ENCODE assay signal across 7 cellular contexts in genomic region chr13:45393941-45394570, GRCh38. TPM values are rescaled to one million over a fixed set of nuclear protein-coding genes. Genes with fewer than 3 reads are reported as not detected.
DNase-seq lines count a peak whose midpoint lies in the region; ATAC-seq and TF ChIP-seq lines count a peak whose summit lies in the region.

No MANE protein-coding gene starts in this region.

- no peak overlapping the region for H3K4me2 ChIP-seq in DND-41 (ENCODE audit: insufficient read depth, low read length)

- TF ChIP-seq CTCF in DND-41 (IDR thresholded peaks at IDR 0.05; ENCODE audit: borderline replicate concordance, extremely low read depth, low read length, poor library complexity, severe bottlenecking): peak; percentile 64
- peak; percentile 76 for TF ChIP-seq CTCF in HFFc6 (IDR thresholded peaks at IDR 0.05)
- peak; percentile 79 for TF ChIP-seq CTCF in cardiac fibroblast (IDR thresholded peaks at IDR 0.05; ENCODE audit: low read depth, low read length)
- peak; percentile 60 for TF ChIP-seq CTCF in upper lobe of right lung (IDR thresholded peaks at IDR 0.05)

- no peaks in the 10 kb centered on the region for H3K79me2 ChIP-seq in DND-41 (ENCODE audit: insufficient read depth, low read length)

- H3K27me3 ChIP-seq in DND-41 (ENCODE audit: insufficient read depth, low read length, poor library complexity) (no peaks in the 10 kb centered on the region), upper lobe of right lung (no peaks in the 10 kb centered on the region)

- H3K9ac ChIP-seq in DND-41 (ENCODE audit: low read depth, low read length): no peak overlapping the region

- no peaks in the 10 kb centered on the region for H4K20me1 ChIP-seq in DND-41 (ENCODE audit: insufficient read depth, low read length)

- ATAC-seq in DND-41 (ENCODE audit: insufficient read depth, low read depth): peak; percentile 83
- peak; percentile 87 for ATAC-seq in left lobe of liver
- peak; percentile 84 for ATAC-seq in upper lobe of right lung
- no peak for ATAC-seq in GM18870 (IDR thresholded peaks at IDR 0.05; ENCODE audit: unreplicated experiment)

- no peaks in the 10 kb centered on the region; the same call in 1 of the 2 replicates for H3K27me3 Mint-ChIP-seq in HFFc6 (ENCODE audit: insufficient read depth)

- DNase-seq in DND-41 (peak; percentile 43), HFFc6 (peak; percentile 25), RPMI7951 (ENCODE audit: low read depth) (peak; percentile 47), cardiac fibroblast (ENCODE audit: low read depth in 2 of 2) (peak; percentile 63 to 71), left lobe of liver (ENCODE audit: low spot score) (peak; percentile 52), upper lobe of right lung (no peak)

- H3K4me3 Mint-ChIP-seq in HFFc6: no peak overlapping the region

- no peaks in the 10 kb centered on the region for H3K4me1 ChIP-seq in DND-41 (ENCODE audit: insufficient read depth, low read length)
- peaks cover 15% of the 10 kb centered on the region for H3K4me1 ChIP-seq in upper lobe of right lung

- peaks cover 14% of the 10 kb centered on the region for H3K36me3 Mint-ChIP-seq in HFFc6 (ENCODE audit: low read depth)

- intact Hi-C loops in upper lobe of right lung (cut with DNase I): no loop called here

- H3K9me3 Mint-ChIP-seq in HFFc6: no peaks in the 10 kb centered on the region

- H2AFZ ChIP-seq in DND-41 (ENCODE audit: low read depth, low read length): no peak overlapping the region

- no peak overlapping the region for H3K27ac ChIP-seq in DND-41 (ENCODE audit: low read length)
- no peak overlapping the region for H3K27ac ChIP-seq in upper lobe of right lung

- H3K4me1 Mint-ChIP-seq in HFFc6 (ENCODE audit: low read depth): peaks cover 27% of the 10 kb centered on the region

- peaks cover 26% of the 10 kb centered on the region; the same call in 1 of the 2 replicates for H3K36me3 ChIP-seq in DND-41 (ENCODE audit: insufficient read depth, low read length)
- peaks cover 40% of the 10 kb centered on the region for H3K36me3 ChIP-seq in upper lobe of right lung

- no peak overlapping the region for H3K4me3 ChIP-seq in DND-41 (ENCODE audit: low read depth in 1 of 2, low read length in 2 of 2)
- H3K4me3 ChIP-seq in cardiac fibroblast (replicated peaks in 1 of 2; ENCODE audit: low read depth in 2 of 2, low read length in 2 of 2): no peak overlapping the region
- H3K4me3 ChIP-seq in upper lobe of right lung: no peak overlapping the region

- no peaks in the 10 kb centered on the region for H3K9me3 ChIP-seq in DND-41 (ENCODE audit: insufficient read depth, low read length, severe bottlenecking)
- no peaks in the 10 kb centered on the region for H3K9me3 ChIP-seq in upper lobe of right lung

- H3K27ac Mint-ChIP-seq in HFFc6: no peak overlapping the region

RNA-seq across cellular contexts. Expression of gene SLC25A30, which starts 24.1 kb away (rescaled TPM):
- total RNA-seq in HFFc6 (2021; fragmentation: NEBNext Ultra II Directional; extraction: Animal tissue kit (Norgen Biotek cat#: 25700)): 10 to 100 TPM; 16.5 to 27.2 (median 18.8) TPM
- 5.6 and 6.5 TPM in 2 replicates for total RNA-seq in RPMI7951 (2014; rRNA removed; shearing (Covaris generic))
- 38.8 TPM for total RNA-seq in left lobe of liver
- 31.4 TPM for total RNA-seq in upper lobe of right lung

RNA-seq across cellular contexts. Expression of gene TPT1, which starts 53.1 kb away (rescaled TPM):
- total RNA-seq in HFFc6 (2021; fragmentation: NEBNext Ultra II Directional; extraction: Animal tissue kit (Norgen Biotek cat#: 25700)): 1,000 to 10,000 TPM; 2,421 to 2,688 (median 2,563) TPM
- 1,659 and 1,842 TPM in 2 replicates for total RNA-seq in RPMI7951 (2014; rRNA removed; shearing (Covaris generic))
- 2,011 TPM for total RNA-seq in left lobe of liver
- total RNA-seq in upper lobe of right lung: 4,924 TPM
